ENCODE assay signal across 10 cellular contexts in the genomic region with DNA sequence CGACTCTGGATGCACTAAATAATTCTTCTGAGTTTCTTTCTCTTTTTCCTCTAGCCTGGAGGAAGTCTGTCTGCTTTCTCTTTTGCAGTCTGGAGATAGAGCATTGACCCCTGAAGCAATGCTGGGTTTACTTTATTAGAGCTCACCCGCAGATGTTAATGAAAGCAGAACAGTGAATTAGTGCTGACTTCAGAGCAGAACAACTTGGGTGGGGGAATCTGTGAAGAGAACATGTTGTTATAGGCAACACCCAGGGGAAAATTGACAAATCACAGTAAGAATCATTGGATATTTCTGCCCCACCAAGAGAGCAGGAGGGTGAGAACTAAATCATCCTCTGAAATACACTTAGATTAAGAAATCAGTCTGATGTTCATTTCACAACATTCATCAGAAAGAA.
DNase-seq lines count a peak whose midpoint lies in the region; ATAC-seq and TF ChIP-seq lines count a peak whose summit lies in the region.
"Had no signal": no experiment of that assay in that cellular context is flagged by ENCODE, and none has a peak within 500 bp of the region (broad histone marks: within the 10 kb centered on the region; RNA-seq: fewer than 3 reads in every experiment).

No MANE protein-coding gene starts in this region.

- H3K4me3 ChIP-seq in lower lobe of right lung (no peak overlapping the region), tibial nerve (peak overlapping the region in 1 of 4 donors; percentile 19)

- H3K4me1 ChIP-seq in lower lobe of right lung (peaks cover 30% of the 10 kb centered on the region), tibial nerve (peaks cover 0 to 73% (median 45%) of the 10 kb centered on the region in 4 donors)

- peaks cover 10% of the 10 kb centered on the region for H3K9me3 Mint-ChIP-seq in chondrocyte (ENCODE audit: low read depth)

- in situ Hi-C loops in KBM-7 (cut with MboI; ENCODE audit: low pct_unique_long_range_greater_than_20kb, low sequenced_read_pairs): no loop called here

- intact Hi-C loops in lower lobe of right lung (cut with DNase I): no loop called here

- peak overlapping the region; percentile 68 for H3K27ac Mint-ChIP-seq in chondrocyte (ENCODE audit: unreplicated experiment)

- H3K4me3 Mint-ChIP-seq in chondrocyte (ENCODE audit: unreplicated experiment): peak overlapping the region; percentile 31

- peaks cover 65% of the 10 kb centered on the region for H3K4me1 Mint-ChIP-seq in chondrocyte (ENCODE audit: low read depth)

- TF ChIP-seq EP300 in tibial nerve (IDR thresholded peaks at IDR 0.05): peak; percentile 55 to 96

- no peak for TF ChIP-seq CTCF in chondrocyte (IDR thresholded peaks at IDR 0.05)
- no peak for TF ChIP-seq CTCF in lower lobe of right lung (IDR thresholded peaks at IDR 0.05)
- TF ChIP-seq CTCF in tibial nerve (IDR thresholded peaks at IDR 0.05): no peak

- H3K9me3 ChIP-seq in lower lobe of right lung (no peaks in the 10 kb centered on the region), tibial nerve (no peaks in the 10 kb centered on the region)

- H3K27ac ChIP-seq in lower lobe of right lung (peak overlapping the region; percentile 66), tibial nerve (peak overlapping the region; percentile 68 to 92 (median 84))

- ATAC-seq in lower lobe of right lung (peak; percentile 82 to 92), HG02970 (IDR thresholded peaks at IDR 0.05; ENCODE audit: low FRiP score, unreplicated experiment) (no peak)

- H3K27me3 ChIP-seq in lower lobe of right lung (ENCODE audit: low read depth) (no peaks in the 10 kb centered on the region), tibial nerve (no peaks in the 10 kb centered on the region)

- H3K27me3 Mint-ChIP-seq in chondrocyte (ENCODE audit: low read depth): no peaks in the 10 kb centered on the region

- peak in 1 of 2 donors; percentile 21 for TF ChIP-seq POLR2A in tibial nerve (IDR thresholded peaks at IDR 0.05)

- H3K36me3 ChIP-seq in lower lobe of right lung: no peaks in the 10 kb centered on the region
- no peaks in the 10 kb centered on the region for H3K36me3 ChIP-seq in tibial nerve

- WGBS in tibial nerve, 2 donors: 15 to 23% methylated on average over 2 of the region's 2 CpGs

- no peaks in the 10 kb centered on the region for H3K36me3 Mint-ChIP-seq in chondrocyte (ENCODE audit: low read depth)

- DNase-seq in H4 (ENCODE audit: low spot score) (peak; percentile 11), chondrocyte (ENCODE audit: low spot score) (no peak), lower lobe of right lung (no peak), tibial nerve (ENCODE audit: low spot score in 2 of 2) (peak in 1 of 2 donors; percentile 73), KBM-7 (no peak), occipital lobe (lab: John Stamatoyannopoulos, UW) (no peak)
- no peak for DNase-seq in activated CD4-positive, alpha-beta T cell treated with anti-CD3 and anti-CD28 coated beads, Interleukin-2, amount 50 U/mL, for 4 hours
- DNase-seq: activated naive CD4-positive, alpha-beta T cell treated with Interleukin-2 at 50 U/mL for 16 hours; stimulated activated CD4-positive, alpha-beta T cell treated with anti-CD3 and anti-CD28 coated beads, Interleukin-4, amount 100 ng/mL, for 24 hours had no signal
